17 cellular contexts compared by ENCODE assay signal in the genomic region with DNA sequence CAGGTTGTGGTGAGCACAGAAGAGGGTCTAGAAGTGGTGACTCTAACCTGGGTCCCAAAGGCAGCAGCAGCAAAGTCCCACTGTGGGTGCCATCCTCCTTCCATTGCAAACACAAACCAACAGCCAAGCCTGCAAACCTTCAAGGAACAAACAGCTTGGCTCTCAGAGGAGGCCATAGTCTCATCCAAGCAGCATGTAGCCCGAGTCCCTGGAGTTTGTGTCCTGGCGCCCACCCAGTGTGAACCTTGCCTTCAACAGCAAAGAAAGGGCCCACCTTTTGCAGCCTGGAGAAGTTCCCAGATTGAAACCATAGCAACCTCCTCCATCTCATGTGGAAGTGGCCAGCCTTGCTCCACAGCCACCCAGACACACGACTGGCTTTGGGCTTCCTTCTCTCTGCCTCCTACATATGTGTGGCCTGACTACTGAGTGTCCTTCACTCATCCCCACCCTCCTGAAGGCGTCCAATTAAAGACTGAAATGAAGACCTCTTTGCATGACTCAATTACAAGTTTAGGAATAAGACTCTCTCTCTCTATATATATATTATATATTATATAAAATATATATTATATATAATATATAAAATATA.
DNase-seq lines count a peak whose midpoint lies in the region; ATAC-seq and TF ChIP-seq lines count a peak whose summit lies in the region.
"Had no signal": no experiment of that assay in that cellular context is flagged by ENCODE, and none has a peak within 500 bp of the region (broad histone marks: within the 10 kb centered on the region; RNA-seq: fewer than 3 reads in every experiment).

No MANE protein-coding gene starts in this region.

- intact Hi-C loops in dorsolateral prefrontal cortex (cut with DNase I), result loop anchor here (5.0 to 10.0 kb wide), 4 partner anchors 33 to 270 kb away; no protein-coding TSS in a partner anchor

- no peak for ATAC-seq in GM21737 (IDR thresholded peaks at IDR 0.05; ENCODE audit: unreplicated experiment)
- ATAC-seq: PC-3 had no signal

- DNase-seq in NCI-H1105 treated with DMSO at 0.1 percent for 48 hours (lab: John Stamatoyannopoulos, UW), result peak; percentile 0
- DNase-seq in NCI-H1105 (lab: John Stamatoyannopoulos, UW), result no peak
- DNase-seq in stimulated activated CD4-positive, alpha-beta T cell treated with anti-CD3 and anti-CD28 coated beads, Interleukin-15, amount 100 ng/mL, for 24 hours, result peak; percentile 3
- DNase-seq in stimulated activated CD4-positive, alpha-beta T cell treated with anti-CD3 and anti-CD28 coated beads, Interleukin-4, amount 100 ng/mL, for 1 hour, result no peak
- no peak for DNase-seq in dorsolateral prefrontal cortex
- peak in 3 of 49 donors; percentile 22 to 44 (median 25) for DNase-seq in substantia nigra (lab: John Stamatoyannopoulos, UW)
- DNase-seq in stimulated activated CD4-positive, alpha-beta T cell treated with anti-CD3 and anti-CD28 coated beads, Interleukin-12 subunit alpha, Interleukin-12 subunit beta, amount 100 ng/mL, for 4 hours, result no peak
- DNase-seq: Karpas-422, MM.1S, NCI-H2107, NCI-H446, NCI-H774, PC-3 had no signal

- peak overlapping the region in 58 of 59 donors; percentile 86 to 100 (median 98) for H3K27ac ChIP-seq in dorsolateral prefrontal cortex
- peak overlapping the region; percentile 99 for H3K27ac ChIP-seq in substantia nigra (ENCODE audit: low read depth, low read length, poor library complexity, severe bottlenecking)
- H3K27ac ChIP-seq: C4-2B, SJSA1 had no signal

- no peaks in the 10 kb centered on the region for H3K27me3 ChIP-seq in dorsolateral prefrontal cortex
- H3K27me3 ChIP-seq: SJSA1 had no signal

- no peak for TF ChIP-seq CTCF in dorsolateral prefrontal cortex (IDR thresholded peaks at IDR 0.05 in 54 of 56, conservative IDR thresholded peaks at IDR 0.05 in 2 of 56; ENCODE audit: low read depth in 1 of 56, partially characterized antibody in 56 of 56)

- no peak overlapping the region for H3K4me3 ChIP-seq in dorsolateral prefrontal cortex
- H3K4me3 ChIP-seq: HAP-1, SJSA1 had no signal

Comparison
In these comparisons a context has a peak if more than half of its experiments do, and no peak if none do; other contexts are left out.
1. DNase-seq: peak in NCI-H1105 treated with DMSO at 0.1 percent for 48 hours (single experiment) and stimulated activated CD4-positive, alpha-beta T cell treated with anti-CD3 and anti-CD28 coated beads, Interleukin-15, amount 100 ng/mL, for 24 hours (single experiment); none in NCI-H1105 (single experiment), stimulated activated CD4-positive, alpha-beta T cell treated with anti-CD3 and anti-CD28 coated beads, Interleukin-4, amount 100 ng/mL, for 1 hour (single experiment), dorsolateral prefrontal cortex (0 of 10) and stimulated activated CD4-positive, alpha-beta T cell treated with anti-CD3 and anti-CD28 coated beads, Interleukin-12 subunit alpha, Interleukin-12 subunit beta, amount 100 ng/mL, for 4 hours (single experiment).